In the genomic region with DNA sequence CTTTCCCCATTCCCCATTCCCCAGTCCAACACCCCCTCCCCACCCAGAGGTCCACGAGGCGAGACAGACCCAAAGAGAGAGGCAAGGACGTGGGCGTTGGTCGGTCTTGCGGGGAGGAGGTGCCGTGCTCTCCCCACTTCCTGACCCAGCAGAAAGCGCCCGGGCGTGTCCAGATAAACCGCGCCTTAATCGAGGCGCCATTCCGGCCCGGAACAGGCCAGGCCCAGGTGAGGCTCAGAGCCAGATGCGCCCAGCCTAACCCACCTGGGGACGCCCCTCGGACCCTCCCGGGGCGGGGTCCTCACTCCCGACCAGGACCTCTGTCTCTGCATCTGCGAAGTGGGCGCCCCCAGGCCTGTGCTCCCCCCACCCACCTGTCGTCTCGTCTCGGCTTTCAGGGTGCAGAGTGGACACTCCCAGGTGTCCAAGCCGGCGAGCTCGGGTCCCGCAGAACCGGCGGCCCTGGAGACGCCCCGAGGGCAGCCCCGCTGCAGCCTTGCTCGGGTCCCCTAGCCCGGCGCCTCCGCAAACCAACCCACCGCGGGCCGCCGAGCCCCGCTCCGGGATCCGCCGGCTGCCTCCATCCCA, we compare ENCODE assay signal across 12 cellular contexts. TPM values are rescaled to one million over a fixed set of nuclear protein-coding genes. Genes with fewer than 3 reads are reported as not detected.
DNase-seq lines count a peak whose midpoint lies in the region; ATAC-seq and TF ChIP-seq lines count a peak whose summit lies in the region.
"Had no signal": no experiment of that assay in that cellular context is flagged by ENCODE, and none has a peak within 500 bp of the region (broad histone marks: within the 10 kb centered on the region; RNA-seq: fewer than 3 reads in every experiment).

No MANE protein-coding gene starts in this region.

- TF ChIP-seq POLR2A in stomach (IDR thresholded peaks at IDR 0.05), result no peak

- no peaks in the 10 kb centered on the region for H3K79me2 ChIP-seq in hepatocyte

- no peaks in the 10 kb centered on the region for H4K20me1 ChIP-seq in hepatocyte (ENCODE audit: insufficient read depth, poor library complexity, severe bottlenecking)

- peaks cover 9% of the 10 kb centered on the region for H3K4me1 Mint-ChIP-seq in activated naive CD4-positive, alpha-beta T cell treated with anti-CD3 and anti-CD28 coated beads, Interleukin-2, amount 50 U/mL, for 24 hours

- H3K27me3 ChIP-seq in Panc1 (ENCODE audit: control insufficient read depth, insufficient read depth, low read length) (no peaks in the 10 kb centered on the region), hepatocyte (peaks cover 77% of the 10 kb centered on the region), stomach (peaks cover 55 to 100% (median 95%) of the 10 kb centered on the region in 3 donors)

- H3K36me3 ChIP-seq in Panc1 (ENCODE audit: control insufficient read depth, insufficient read depth, low read length) (no peaks in the 10 kb centered on the region; the same call in 1 of the 2 replicates), hepatocyte (replicated peaks; ENCODE audit: insufficient read depth, low read depth) (no peaks in the 10 kb centered on the region), stomach (no peaks in the 10 kb centered on the region)

- POLR2A ChIA-PET in Panc1 (lab: Charles Lee), result no interaction called here

- no peak for ATAC-seq in activated naive CD4-positive, alpha-beta T cell treated with anti-CD3 and anti-CD28 coated beads, Interleukin-2, amount 50 U/mL, for 72 hours
- ATAC-seq in Panc1, result peak; percentile 56
- no peak for ATAC-seq in HG02840 (IDR thresholded peaks at IDR 0.05; ENCODE audit: low FRiP score, unreplicated experiment)

- intact Hi-C loops in Panc1 (cut with micrococcal nuclease; ENCODE audit: unreplicated experiment) (no loop called here), stomach (cut with DNase I; ENCODE audit: low total_unique reads) (no loop called here)

- TSS peak; percentile 94 for BruUV-seq in Panc1 (replicated peaks; lab: Mats Ljungman, UMichigan)

- H2AFZ ChIP-seq in hepatocyte, result peak overlapping the region; percentile 40

- no peaks in the 10 kb centered on the region for H3K9me2 ChIP-seq in hepatocyte (replicated peaks; ENCODE audit: insufficient read depth)

- H3K9me3 ChIP-seq in Panc1 (ENCODE audit: control insufficient read depth, insufficient read depth, low read depth, low read length) (no peaks in the 10 kb centered on the region), hepatocyte (ENCODE audit: low read depth) (no peaks in the 10 kb centered on the region), stomach (no peaks in the 10 kb centered on the region)

- H3K27me3 Mint-ChIP-seq in activated naive CD4-positive, alpha-beta T cell treated with anti-CD3 and anti-CD28 coated beads, Interleukin-2, amount 50 U/mL, for 24 hours, result peaks cover 30% of the 10 kb centered on the region

- H3K36me3 Mint-ChIP-seq in activated naive CD4-positive, alpha-beta T cell treated with anti-CD3 and anti-CD28 coated beads, Interleukin-2, amount 50 U/mL, for 24 hours, result no peaks in the 10 kb centered on the region
- no peaks in the 10 kb centered on the region for H3K36me3 Mint-ChIP-seq in activated naive CD4-positive, alpha-beta T cell treated with anti-CD3 and anti-CD28 coated beads, Interleukin-2, amount 50 U/mL, for 72 hours

- in situ Hi-C loops in Panc1 (cut with HindIII; ENCODE audit: low pct_unique_long_range_greater_than_20kb, low sequenced_read_pairs), result no loop called here

- H3K4me1 ChIP-seq in Panc1 (ENCODE audit: control insufficient read depth, insufficient read depth, low read length) (peaks cover 49% of the 10 kb centered on the region), hepatocyte (ENCODE audit: insufficient read depth) (peaks cover 20% of the 10 kb centered on the region), stomach (peaks cover 42 to 59% (median 46%) of the 10 kb centered on the region in 4 donors)

- peak overlapping the region; percentile 26 for H3K4me3 Mint-ChIP-seq in activated naive CD4-positive, alpha-beta T cell treated with anti-CD3 and anti-CD28 coated beads, Interleukin-2, amount 50 U/mL, for 24 hours

- peak overlapping the region; percentile 71 for H3K4me2 ChIP-seq in hepatocyte

- TF ChIP-seq CTCF in Panc1 (IDR thresholded peaks at IDR 0.05), result no peak
- TF ChIP-seq CTCF in hepatocyte (IDR thresholded peaks at IDR 0.05; ENCODE audit: poor library complexity), result no peak
- TF ChIP-seq CTCF in stomach (IDR thresholded peaks at IDR 0.05), result no peak

- 1% methylated on average over 45 of the region's 48 CpGs for WGBS in hepatocyte (ENCODE audit: low lambda C conversion rate, missing lambda C conversion rate)
- 0 to 5% (median 2%) methylated on average over 12 to 48 of the region's 48 CpGs for WGBS in stomach, 5 donors

- H3K4me3 ChIP-seq in Panc1 (ENCODE audit: low read depth in 2 of 2, low read length in 2 of 2) (peak overlapping the region; percentile 37 to 49), hepatocyte (no peak overlapping the region), stomach (peak overlapping the region in 3 of 4 donors; percentile 20 to 42 (median 32))

- no peak for TF ChIP-seq EP300 in stomach (IDR thresholded peaks at IDR 0.05)

- CTCF ChIA-PET in Panc1 (lab: Charles Lee), result no interaction called here

- no peaks in the 10 kb centered on the region for H3K9me3 Mint-ChIP-seq in activated naive CD4-positive, alpha-beta T cell treated with anti-CD3 and anti-CD28 coated beads, Interleukin-2, amount 50 U/mL, for 24 hours
- H3K9me3 Mint-ChIP-seq in activated naive CD4-positive, alpha-beta T cell treated with anti-CD3 and anti-CD28 coated beads, Interleukin-2, amount 50 U/mL, for 72 hours, result no peaks in the 10 kb centered on the region

- no peak for DNase-seq in activated naive CD4-positive, alpha-beta T cell treated with anti-CD3 and anti-CD28 coated beads, Interleukin-2, amount 50 U/mL, for 72 hours (ENCODE audit: low spot score in 2 of 2)
- DNase-seq in Panc1 (ENCODE audit: low read depth, low spot score) (no peak), hepatocyte (ENCODE audit: low spot score) (peak; percentile 57), stomach (peak; percentile 61), inferior parietal cortex (ENCODE audit: extremely low spot score) (no peak)
- no peak for DNase-seq in effector CD8-positive, alpha-beta T cell (lab: John Stamatoyannopoulos, UW)
- DNase-seq: NCI-H2029 had no signal

- H3K27ac Mint-ChIP-seq in activated naive CD4-positive, alpha-beta T cell treated with anti-CD3 and anti-CD28 coated beads, Interleukin-2, amount 50 U/mL, for 24 hours, result no peak overlapping the region
- H3K27ac Mint-ChIP-seq in activated naive CD4-positive, alpha-beta T cell treated with anti-CD3 and anti-CD28 coated beads, Interleukin-2, amount 50 U/mL, for 72 hours, result no peak overlapping the region

- H3K27ac ChIP-seq in Panc1 (ENCODE audit: low read length), result peak overlapping the region; percentile 90
- H3K27ac ChIP-seq in hepatocyte, result peak overlapping the region; percentile 66
- H3K27ac ChIP-seq in stomach, result peak overlapping the region in 4 of 5 donors; percentile 57 to 83 (median 74)

RNA-seq across cellular contexts. Expression of gene ONECUT3, which starts 5.1 kb away (rescaled TPM):
- not detected for total RNA-seq in activated naive CD4-positive, alpha-beta T cell treated with anti-CD3 and anti-CD28 coated beads, Interleukin-2, amount 50 U/mL, for 72 hours
- total RNA-seq in Panc1 (2021; ENCODE audit: unreplicated experiment) (16.5 TPM), hepatocyte (0.03 and 0.08 TPM in 2 replicates), stomach (under 1 TPM in 2 of 5 donors, not detected in 3; 0.29 to 0.37 TPM)
- polyA plus RNA-seq in Panc1 (2012; ENCODE audit: insufficient read length), result 22.2 TPM
- polyA plus RNA-seq in hepatocyte (0.06 and 0.09 TPM in 2 replicates), stomach (under 1 TPM in 1 of 3 donors, not detected in 2; 0.13 TPM)
- total RNA-seq: glomerular endothelial cell, right cardiac atrium had no signal
- polyA plus RNA-seq: CD14-positive monocyte, right cardiac atrium had no signal

Comparison
In these comparisons a context has a peak if more than half of its experiments do, and no peak if none do; other contexts are left out.
1. DNase-seq: peak in hepatocyte (single experiment) and stomach (single experiment); none in activated naive CD4-positive, alpha-beta T cell treated with anti-CD3 and anti-CD28 coated beads, Interleukin-2, amount 50 U/mL, for 72 hours (0 of 2), Panc1 (single experiment), inferior parietal cortex (single experiment) and effector CD8-positive, alpha-beta T cell (single experiment).
2. RNA of gene ONECUT3, which starts 5.1 kb away (total RNA-seq): 16.5 TPM in Panc1 (single experiment); 0.03 to 0.08 TPM in hepatocyte, not detected in activated naive CD4-positive, alpha-beta T cell treated with anti-CD3 and anti-CD28 coated beads, Interleukin-2, amount 50 U/mL, for 72 hours and 0.29 to 0.37 TPM in stomach; every median in the first group is over 10 times any median in the second.
3. Peak in every context shown above with its lines, with median percentiles within 50 percentile points of each other: H3K27ac ChIP-seq.